Comparison of ENCODE assay signal across 11 cellular contexts in the genomic region with DNA sequence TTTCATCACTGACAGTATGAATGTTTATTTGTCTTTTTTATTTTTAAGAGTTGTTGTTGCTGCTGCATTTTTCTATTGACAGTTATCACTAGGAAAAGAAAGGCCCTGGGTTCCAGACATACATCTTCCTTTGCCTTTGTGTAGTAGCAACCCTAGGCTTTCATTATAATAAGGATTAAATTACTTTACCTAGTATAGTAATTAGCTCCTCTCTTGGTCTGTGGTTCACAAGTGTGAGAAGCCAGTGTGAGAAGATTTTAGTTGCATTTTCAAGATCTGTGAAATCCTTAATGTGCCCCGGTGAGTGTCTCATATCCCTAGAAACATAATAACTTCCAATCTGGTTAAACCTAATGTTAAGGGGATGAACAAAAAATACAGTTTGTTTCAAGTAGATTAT.
"Had no signal": no experiment of that assay in that cellular context is flagged by ENCODE, and none has a peak within 500 bp of the region (broad histone marks: within the 10 kb centered on the region; RNA-seq: fewer than 3 reads in every experiment).

No MANE protein-coding gene starts in this region.

- H3K9me3 ChIP-seq: HAP-1 had no signal

- H3K4me1 Mint-ChIP-seq: GM23338 had no signal

- DNase-seq: GM23248, GOT3, H7, H9, HCEC 1CT, HFFc6 had no signal

- H3K27ac ChIP-seq: GM23248 had no signal

- H3K4me3 Mint-ChIP-seq: GM23338, H9, HFFc6 had no signal

- H3K27ac Mint-ChIP-seq: GM23338, H9, HFFc6 had no signal

- H3K4me3 ChIP-seq: GM23248, GM23338, HAP-1 had no signal

- H3K9ac ChIP-seq: GM23248 had no signal

- H2AFZ ChIP-seq: GM23248 had no signal

- H3K36me3 ChIP-seq: HAP-1 had no signal

- ATAC-seq: GM23338, HCT116 had no signal

- FAIRE-seq: H1, H54 had no signal

- H3K4me2 ChIP-seq: GM23338 had no signal

- H3K4me1 ChIP-seq: HAP-1 had no signal
